In genomic region chr16:8905168-8905762, GRCh38 we compare ENCODE assay signal across 8 cellular contexts. TPM values are rescaled to one million over a fixed set of nuclear protein-coding genes. Genes with fewer than 3 reads are reported as not detected.
DNase-seq lines count a peak whose midpoint lies in the region; ATAC-seq lines count a peak whose summit lies in the region.

No MANE protein-coding gene starts in this region.

- H3K36me3 ChIP-seq in naive thymus-derived CD4-positive, alpha-beta T cell (ENCODE audit: control insufficient read depth in 2 of 3, insufficient read depth in 3 of 3, low read length in 3 of 3) = peaks cover 52 to 96% (median 55%) of the 10 kb centered on the region in 3 experiments

- peak overlapping the region; percentile 8 for H3K27ac Mint-ChIP-seq in activated CD4-positive, alpha-beta memory T cell treated with anti-CD3 and anti-CD28 coated beads for 36 hours
- H3K27ac Mint-ChIP-seq in activated CD4-positive, alpha-beta memory T cell treated with anti-CD3 and anti-CD28 coated beads, Interleukin-2, amount 10 ng/mL, durations not matched to agents 7 days and 5 days = no peak overlapping the region
- peak overlapping the region in 3 of 9 donors; percentile 29 to 59 (median 42) for H3K27ac Mint-ChIP-seq in naive thymus-derived CD4-positive, alpha-beta T cell

- no peaks in the 10 kb centered on the region for H3K9me3 ChIP-seq in naive thymus-derived CD4-positive, alpha-beta T cell (ENCODE audit: control insufficient read depth in 2 of 3, low read length in 3 of 3)

- H3K27me3 Mint-ChIP-seq in activated CD4-positive, alpha-beta memory T cell treated with anti-CD3 and anti-CD28 coated beads for 36 hours = no peaks in the 10 kb centered on the region
- no peaks in the 10 kb centered on the region for H3K27me3 Mint-ChIP-seq in activated CD4-positive, alpha-beta memory T cell treated with anti-CD3 and anti-CD28 coated beads, Interleukin-2, amount 10 ng/mL, durations not matched to agents 7 days and 5 days
- H3K27me3 Mint-ChIP-seq in naive thymus-derived CD4-positive, alpha-beta T cell = no peaks in the 10 kb centered on the region

- CTCF ChIA-PET in activated CD4-positive, alpha-beta memory T cell treated with anti-CD3 and anti-CD28 coated beads for 36 hours (lab: Charles Lee) = interaction anchor here (0.6 to 4.7 kb wide), 6 partner anchors 9 to 103 kb away, joined by 3 to 27 read pairs (median 4); partner anchors contain the start of gene CARHSP1
- CTCF ChIA-PET in activated CD4-positive, alpha-beta memory T cell treated with anti-CD3 and anti-CD28 coated beads, Interleukin-2, amount 10 ng/mL, durations not matched to agents 7 days and 5 days (lab: Charles Lee) = interaction anchor here (1.2 to 11.7 kb wide), 5 partner anchors 8 to 103 kb away, joined by 3 to 82 read pairs (median 4); no protein-coding TSS in a partner anchor
- CTCF ChIA-PET in naive thymus-derived CD4-positive, alpha-beta T cell (lab: Charles Lee) = interaction anchor here (1.6 kb wide), 1 partner anchor 103 kb away, joined by 8 read pairs; no protein-coding TSS in a partner anchor

- H3K27ac ChIP-seq in naive thymus-derived CD4-positive, alpha-beta T cell (ENCODE audit: low read depth, low read length) = no peak overlapping the region

- intact Hi-C loops in activated CD4-positive, alpha-beta memory T cell treated with anti-CD3 and anti-CD28 coated beads for 36 hours (cut with micrococcal nuclease) = loop anchor here (1.0 kb wide), 1 partner anchor 31 kb away; no protein-coding TSS in a partner anchor
- intact Hi-C loops in naive thymus-derived CD4-positive, alpha-beta T cell (cut with micrococcal nuclease) = loop anchor here (1.0 to 5.0 kb wide), 4 partner anchors 57 to 229 kb away; partner anchors contain the start of gene USP7 (in 1 of the 2)

- peaks cover 0 to 7% of the 10 kb centered on the region in 2 donors for H3K4me1 ChIP-seq in naive thymus-derived CD4-positive, alpha-beta T cell (ENCODE audit: control insufficient read depth in 2 of 2, insufficient read depth in 2 of 2, low read length in 2 of 2)

- peak; percentile 63 for ATAC-seq in naive thymus-derived CD4-positive, alpha-beta T cell
- ATAC-seq in HG02759 (IDR thresholded peaks at IDR 0.05; ENCODE audit: unreplicated experiment) = no peak

- H3K27me3 ChIP-seq in naive thymus-derived CD4-positive, alpha-beta T cell (ENCODE audit: control insufficient read depth in 2 of 2, insufficient read depth in 2 of 2, low read length in 2 of 2) = no peaks in the 10 kb centered on the region

- no peak overlapping the region for H3K4me3 ChIP-seq in naive thymus-derived CD4-positive, alpha-beta T cell (ENCODE audit: low read length)

- POLR2A ChIA-PET in activated CD4-positive, alpha-beta memory T cell treated with anti-CD3 and anti-CD28 coated beads for 36 hours (lab: Charles Lee) = no interaction called here
- POLR2A ChIA-PET in activated CD4-positive, alpha-beta memory T cell treated with anti-CD3 and anti-CD28 coated beads, Interleukin-2, amount 10 ng/mL, durations not matched to agents 7 days and 5 days (lab: Charles Lee) = no interaction called here
- POLR2A ChIA-PET in naive thymus-derived CD4-positive, alpha-beta T cell (lab: Charles Lee) = no interaction called here

- H3K9me3 Mint-ChIP-seq in activated CD4-positive, alpha-beta memory T cell treated with anti-CD3 and anti-CD28 coated beads for 36 hours = no peaks in the 10 kb centered on the region
- H3K9me3 Mint-ChIP-seq in activated CD4-positive, alpha-beta memory T cell treated with anti-CD3 and anti-CD28 coated beads, Interleukin-2, amount 10 ng/mL, durations not matched to agents 7 days and 5 days = no peaks in the 10 kb centered on the region
- H3K9me3 Mint-ChIP-seq in naive thymus-derived CD4-positive, alpha-beta T cell = no peaks in the 10 kb centered on the region

- peaks cover 69% of the 10 kb centered on the region for H3K36me3 Mint-ChIP-seq in activated CD4-positive, alpha-beta memory T cell treated with anti-CD3 and anti-CD28 coated beads for 36 hours
- peaks cover 88% of the 10 kb centered on the region for H3K36me3 Mint-ChIP-seq in activated CD4-positive, alpha-beta memory T cell treated with anti-CD3 and anti-CD28 coated beads, Interleukin-2, amount 10 ng/mL, durations not matched to agents 7 days and 5 days (ENCODE audit: low read depth)
- H3K36me3 Mint-ChIP-seq in naive thymus-derived CD4-positive, alpha-beta T cell = peaks cover 12 to 57% (median 31%) of the 10 kb centered on the region in 5 donors

- H3K4me3 Mint-ChIP-seq in activated CD4-positive, alpha-beta memory T cell treated with anti-CD3 and anti-CD28 coated beads for 36 hours = no peak overlapping the region
- no peak overlapping the region for H3K4me3 Mint-ChIP-seq in activated CD4-positive, alpha-beta memory T cell treated with anti-CD3 and anti-CD28 coated beads, Interleukin-2, amount 10 ng/mL, durations not matched to agents 7 days and 5 days
- H3K4me3 Mint-ChIP-seq in naive thymus-derived CD4-positive, alpha-beta T cell = no peak overlapping the region

- H3K4me1 Mint-ChIP-seq in activated CD4-positive, alpha-beta memory T cell treated with anti-CD3 and anti-CD28 coated beads for 36 hours (ENCODE audit: low read depth) = peaks cover 18% of the 10 kb centered on the region
- peaks cover 25% of the 10 kb centered on the region for H3K4me1 Mint-ChIP-seq in activated CD4-positive, alpha-beta memory T cell treated with anti-CD3 and anti-CD28 coated beads, Interleukin-2, amount 10 ng/mL, durations not matched to agents 7 days and 5 days
- H3K4me1 Mint-ChIP-seq in naive thymus-derived CD4-positive, alpha-beta T cell = peaks cover 6 to 29% (median 16%) of the 10 kb centered on the region in 7 donors

- DNase-seq in activated CD4-positive, alpha-beta memory T cell treated with anti-CD3 and anti-CD28 coated beads for 36 hours = no peak
- DNase-seq in activated CD4-positive, alpha-beta memory T cell treated with anti-CD3 and anti-CD28 coated beads, Interleukin-2, amount 10 ng/mL, durations not matched to agents 7 days and 5 days = no peak
- DNase-seq in NAMALWA (ENCODE audit: low spot score) = peak; percentile 78
- peak; percentile 51 for DNase-seq in amniotic epithelial cell (ENCODE audit: low read depth)
- DNase-seq in naive thymus-derived CD4-positive, alpha-beta T cell = peak in 4 of 9 donors; percentile 18 to 39 (median 30)
- no peak for DNase-seq in iPS-NIHi11 (ENCODE audit: low spot score)
- no peak for DNase-seq in activated CD4-positive, CD25-positive, alpha-beta regulatory T cell treated with anti-CD3 and anti-CD28 coated beads, Interleukin-2, amount 50 U/mL, for 72 hours

RNA-seq across cellular contexts. Expression of gene LITAFD, which starts 23.1 kb away (rescaled TPM):
- total RNA-seq in activated CD4-positive, alpha-beta memory T cell treated with anti-CD3 and anti-CD28 coated beads for 36 hours = not detected
- not detected for total RNA-seq in activated CD4-positive, alpha-beta memory T cell treated with anti-CD3 and anti-CD28 coated beads, Interleukin-2, amount 10 ng/mL, durations not matched to agents 7 days and 5 days
- total RNA-seq in naive thymus-derived CD4-positive, alpha-beta T cell = not detected
- polyA plus RNA-seq in naive thymus-derived CD4-positive, alpha-beta T cell = not detected

RNA-seq across cellular contexts. Expression of gene CARHSP1, which starts 36.5 kb away (rescaled TPM):
- 10 to 100 TPM; 64.9 to 73.1 TPM for total RNA-seq in activated CD4-positive, alpha-beta memory T cell treated with anti-CD3 and anti-CD28 coated beads for 36 hours
- 100 to 1,000 TPM; 168 to 179 TPM for total RNA-seq in activated CD4-positive, alpha-beta memory T cell treated with anti-CD3 and anti-CD28 coated beads, Interleukin-2, amount 10 ng/mL, durations not matched to agents 7 days and 5 days
- total RNA-seq in naive thymus-derived CD4-positive, alpha-beta T cell = 100 to 1,000 TPM in 1 of 5 experiments, 10 to 100 TPM in 4; 29.6 to 123 (median 39.9) TPM
- 10 to 100 TPM; 24.9 to 32.7 TPM for polyA plus RNA-seq in naive thymus-derived CD4-positive, alpha-beta T cell

RNA-seq across cellular contexts. Expression of gene USP7, which starts 58.4 kb away (rescaled TPM):
- 100 to 1,000 TPM; 154 to 170 TPM for total RNA-seq in activated CD4-positive, alpha-beta memory T cell treated with anti-CD3 and anti-CD28 coated beads for 36 hours
- 100 to 1,000 TPM; 162 to 166 TPM for total RNA-seq in activated CD4-positive, alpha-beta memory T cell treated with anti-CD3 and anti-CD28 coated beads, Interleukin-2, amount 10 ng/mL, durations not matched to agents 7 days and 5 days
- 100 to 1,000 TPM; 175 to 261 (median 178) TPM for total RNA-seq in naive thymus-derived CD4-positive, alpha-beta T cell
- polyA plus RNA-seq in naive thymus-derived CD4-positive, alpha-beta T cell = 1 to 10 TPM; 8.9 to 9.0 TPM

Comparison
In these comparisons a context has a peak if more than half of its experiments do, and no peak if none do; other contexts are left out.
1. DNase-seq: peak in NAMALWA (single experiment) and amniotic epithelial cell (single experiment); none in activated CD4-positive, alpha-beta memory T cell treated with anti-CD3 and anti-CD28 coated beads for 36 hours (single experiment), activated CD4-positive, alpha-beta memory T cell treated with anti-CD3 and anti-CD28 coated beads, Interleukin-2, amount 10 ng/mL, durations not matched to agents 7 days and 5 days (single experiment), iPS-NIHi11 (single experiment) and activated CD4-positive, CD25-positive, alpha-beta regulatory T cell treated with anti-CD3 and anti-CD28 coated beads, Interleukin-2, amount 50 U/mL, for 72 hours (single experiment).